ENCODE assay signal across 20 cellular contexts in genomic region chr12:11869901-11870300, GRCh38.
A peak's percentile ranks its signal among the peaks of the same experiment; 100 is the strongest.
DNase-seq lines count a peak whose midpoint lies in the region; ATAC-seq, FAIRE-seq and TF ChIP-seq lines count a peak whose summit lies in the region.
"Had no signal": no experiment of that assay in that cellular context is flagged by ENCODE, and none has a peak within 500 bp of the region (broad histone marks: within the 10 kb centered on the region; RNA-seq: fewer than 3 reads in every experiment).

No MANE protein-coding gene starts in this region.

- no peak overlapping the region for H3K9ac ChIP-seq in neuronal stem cell (ENCODE audit: low read depth, low read length, poor library complexity)
- H3K9ac ChIP-seq in mesenchymal stem cell (ENCODE audit: low read length), result no peak overlapping the region
- H3K9ac ChIP-seq in kidney (ENCODE audit: low read length in 2 of 2), result no peak overlapping the region

- H3K79me1 ChIP-seq in neuronal stem cell (ENCODE audit: low read depth, low read length) (no peaks in the 10 kb centered on the region), mesenchymal stem cell (replicated peaks; ENCODE audit: low read length, poor library complexity, severe bottlenecking) (peaks cover 35% of the 10 kb centered on the region)

- H3K4me3 Mint-ChIP-seq in activated naive CD4-positive, alpha-beta T cell treated with anti-CD3 and anti-CD28 coated beads, Interleukin-2, amount 10 ng/mL, durations not matched to agents 7 days and 5 days, result no peak overlapping the region
- no peak overlapping the region for H3K4me3 Mint-ChIP-seq in dendritic cell treated with granulocyte-macrophage colony-stimulating factor and Interleukin-4, amounts not matched to agents 40 ng/mL and 50 ng/mL, for 4 days
- H3K4me3 Mint-ChIP-seq: CD4-positive, alpha-beta T cell; H9 had no signal

- H3K4me3 ChIP-seq in neuronal stem cell (ENCODE audit: low read length in 2 of 2) (no peak overlapping the region), mesenchymal stem cell (ENCODE audit: insufficient read depth in 1 of 2, low read depth in 1 of 2, low read length in 2 of 2) (no peak overlapping the region), kidney (ENCODE audit: low read length in 2 of 2) (no peak overlapping the region)
- H3K4me3 ChIP-seq: A549 had no signal

- H4K8ac ChIP-seq in neuronal stem cell (ENCODE audit: low read depth, low read length) (no peak overlapping the region), mesenchymal stem cell (ENCODE audit: low read length) (no peak overlapping the region)

- no peak overlapping the region for H2AFZ ChIP-seq in neuronal stem cell (ENCODE audit: low read length)
- H2AFZ ChIP-seq in mesenchymal stem cell (ENCODE audit: low read depth, low read length), result no peak overlapping the region

- peaks cover 0 to 9% of the 10 kb centered on the region in 2 donors for H3K4me1 ChIP-seq in neuronal stem cell (ENCODE audit: control insufficient read depth in 2 of 2, insufficient read depth in 1 of 2, low read depth in 1 of 2, low read length in 2 of 2)
- no peaks in the 10 kb centered on the region for H3K4me1 ChIP-seq in mesenchymal stem cell (ENCODE audit: control insufficient read depth, insufficient read depth, low read depth, low read length)
- no peaks in the 10 kb centered on the region for H3K4me1 ChIP-seq in kidney (ENCODE audit: control insufficient read depth in 1 of 2, insufficient read depth in 1 of 2, low read depth in 1 of 2, low read length in 2 of 2)
- H3K4me1 ChIP-seq: A549 had no signal

- WGBS in neuronal stem cell (ENCODE audit: extremely low coverage in 2 of 2, insufficient read length in 2 of 2, insufficient replicate concordance in 1 of 2), 2 donors, result no CpG with 5 or more reads among the region's 9 CpGs
- 96% methylated on average over 9 of the region's 9 CpGs for WGBS in mesenchymal stem cell

- H3K4ac ChIP-seq in neuronal stem cell (ENCODE audit: low read length) (no peak overlapping the region), mesenchymal stem cell (ENCODE audit: low read depth in 1 of 2, low read length in 2 of 2) (no peak overlapping the region)

- peaks cover 68% of the 10 kb centered on the region for H3K36me3 Mint-ChIP-seq in activated naive CD4-positive, alpha-beta T cell treated with anti-CD3 and anti-CD28 coated beads, Interleukin-2, amount 10 ng/mL, durations not matched to agents 7 days and 5 days
- H3K36me3 Mint-ChIP-seq in dendritic cell treated with granulocyte-macrophage colony-stimulating factor and Interleukin-4, amounts not matched to agents 40 ng/mL and 50 ng/mL, for 4 days (ENCODE audit: low read depth), result peaks cover 88% of the 10 kb centered on the region

- TF ChIP-seq CTCF in kidney (IDR thresholded peaks at IDR 0.05; ENCODE audit: borderline replicate concordance, extremely low read depth, insufficient read depth), result no peak

- H3K27me3 Mint-ChIP-seq in activated naive CD4-positive, alpha-beta T cell treated with anti-CD3 and anti-CD28 coated beads, Interleukin-2, amount 10 ng/mL, durations not matched to agents 7 days and 5 days, result no peaks in the 10 kb centered on the region
- H3K27me3 Mint-ChIP-seq in dendritic cell treated with granulocyte-macrophage colony-stimulating factor and Interleukin-4, amounts not matched to agents 40 ng/mL and 50 ng/mL, for 4 days, result no peaks in the 10 kb centered on the region
- H3K27me3 Mint-ChIP-seq: CD4-positive, alpha-beta T cell had no signal

- H2BK15ac ChIP-seq in neuronal stem cell (ENCODE audit: low read length) (no peak overlapping the region), mesenchymal stem cell (ENCODE audit: low read depth, poor library complexity, severe bottlenecking) (no peak overlapping the region)

- H3K9me3 ChIP-seq in neuronal stem cell (replicated peaks in 1 of 2; ENCODE audit: control insufficient read depth in 2 of 2, insufficient read depth in 1 of 2, low read depth in 1 of 2, low read length in 2 of 2) (peaks cover 5 to 15% of the 10 kb centered on the region in 2 donors), mesenchymal stem cell (ENCODE audit: control insufficient read depth, low read length) (peaks cover 14% of the 10 kb centered on the region), kidney (ENCODE audit: control insufficient read depth in 1 of 2, low read length in 2 of 2) (peaks cover 5 to 7% of the 10 kb centered on the region in 2 donors)

- no peak for ATAC-seq in HG03460 (IDR thresholded peaks at IDR 0.05; ENCODE audit: unreplicated experiment)
- ATAC-seq: A549 had no signal

- H3K27ac ChIP-seq in neuronal stem cell (replicated peaks; ENCODE audit: low read length) (peak overlapping the region; percentile 75), mesenchymal stem cell (ENCODE audit: low read length, poor library complexity, severe bottlenecking) (no peak overlapping the region), kidney (ENCODE audit: low read depth in 2 of 2, low read length in 2 of 2) (no peak overlapping the region)
- H3K27ac ChIP-seq: 22Rv1, A549, C4-2B had no signal

- DNase-seq in activated naive CD4-positive, alpha-beta T cell treated with anti-CD3 and anti-CD28 coated beads, Interleukin-2, amount 10 ng/mL, durations not matched to agents 7 days and 5 days, result no peak
- DNase-seq in activated naive CD4-positive, alpha-beta T cell treated with Interleukin-2 at 50 U/mL for 16 hours, result no peak
- DNase-seq in neuronal stem cell (ENCODE audit: low spot score) (peak; percentile 44), cerebellar nuclear complex (lab: John Stamatoyannopoulos, UW) (no peak), mesenchymal stem cell (no peak), kidney (no peak)
- DNase-seq: AML-193; Caco-2; CD4-positive, alpha-beta T cell; DMS153; DMS79 treated with DMSO at 0.1 percent for 48 hours; EL; H9 had no signal

- peaks cover 5% of the 10 kb centered on the region for H3K4me1 Mint-ChIP-seq in activated naive CD4-positive, alpha-beta T cell treated with anti-CD3 and anti-CD28 coated beads, Interleukin-2, amount 10 ng/mL, durations not matched to agents 7 days and 5 days
- H3K4me1 Mint-ChIP-seq in dendritic cell treated with granulocyte-macrophage colony-stimulating factor and Interleukin-4, amounts not matched to agents 40 ng/mL and 50 ng/mL, for 4 days (ENCODE audit: low read depth), result peaks cover 43% of the 10 kb centered on the region
- H3K4me1 Mint-ChIP-seq: H9 had no signal

- intact Hi-C loops in dendritic cell treated with granulocyte-macrophage colony-stimulating factor and Interleukin-4, amounts not matched to agents 40 ng/mL and 50 ng/mL, for 4 days (cut with micrococcal nuclease), result no loop called here
- intact Hi-C loops in kidney (cut with DNase I), result no loop called here

- H3K9me3 Mint-ChIP-seq in activated naive CD4-positive, alpha-beta T cell treated with anti-CD3 and anti-CD28 coated beads, Interleukin-2, amount 10 ng/mL, durations not matched to agents 7 days and 5 days, result peaks cover 18% of the 10 kb centered on the region
- peaks cover 10% of the 10 kb centered on the region for H3K9me3 Mint-ChIP-seq in dendritic cell treated with granulocyte-macrophage colony-stimulating factor and Interleukin-4, amounts not matched to agents 40 ng/mL and 50 ng/mL, for 4 days

- H3K27me3 ChIP-seq in neuronal stem cell (ENCODE audit: control insufficient read depth in 3 of 3, insufficient read depth in 3 of 3, low read depth in 1 of 3, low read length in 3 of 3), result no peaks in the 10 kb centered on the region
- no peaks in the 10 kb centered on the region for H3K27me3 ChIP-seq in mesenchymal stem cell (ENCODE audit: control insufficient read depth in 1 of 2, insufficient read depth in 1 of 2, low read length in 2 of 2)

- H2BK12ac ChIP-seq in neuronal stem cell (ENCODE audit: low read length) (no peak overlapping the region), mesenchymal stem cell (ENCODE audit: low read length in 2 of 2) (no peak overlapping the region)

- H3K4me2 ChIP-seq in neuronal stem cell (ENCODE audit: insufficient read depth, low read length, poor library complexity, severe bottlenecking) (no peak overlapping the region), mesenchymal stem cell (ENCODE audit: low read length, poor library complexity, severe bottlenecking) (no peak overlapping the region)
- H3K4me2 ChIP-seq: A549 had no signal

- no peak for FAIRE-seq in kidney (lab: Jason Lieb, UNC)
- FAIRE-seq: A549, GM12891, H1 had no signal

- H3K18ac ChIP-seq in neuronal stem cell (ENCODE audit: low read length) (peak overlapping the region; percentile 81), mesenchymal stem cell (ENCODE audit: low read depth in 1 of 2, low read length in 2 of 2) (no peak overlapping the region)

- no peak overlapping the region for H3K23ac ChIP-seq in neuronal stem cell (ENCODE audit: low read depth, low read length, poor library complexity)
- no peak overlapping the region for H3K23ac ChIP-seq in mesenchymal stem cell (ENCODE audit: low read length in 2 of 2)

- CTCF ChIA-PET in activated naive CD4-positive, alpha-beta T cell treated with anti-CD3 and anti-CD28 coated beads, Interleukin-2, amount 10 ng/mL, durations not matched to agents 7 days and 5 days (lab: Charles Lee), result no interaction called here

- H4K91ac ChIP-seq in neuronal stem cell (ENCODE audit: low read depth, low read length, poor library complexity) (no peak overlapping the region), mesenchymal stem cell (ENCODE audit: low read length) (no peak overlapping the region)

- H2BK5ac ChIP-seq in neuronal stem cell (ENCODE audit: low read length) (no peak overlapping the region), mesenchymal stem cell (ENCODE audit: low read depth, low read length, poor library complexity, severe bottlenecking) (no peak overlapping the region)

- no peak overlapping the region for H2BK120ac ChIP-seq in neuronal stem cell (ENCODE audit: low read depth, low read length)
- H2BK120ac ChIP-seq in mesenchymal stem cell (ENCODE audit: low read depth, low read length), result no peak overlapping the region

- H3K36me3 ChIP-seq in neuronal stem cell (replicated peaks in 1 of 2; ENCODE audit: control insufficient read depth in 2 of 2, insufficient read depth in 2 of 2, low read length in 2 of 2) (peaks cover 3 to 37% of the 10 kb centered on the region in 2 donors), mesenchymal stem cell (ENCODE audit: control insufficient read depth in 1 of 2, insufficient read depth in 2 of 2, low read depth in 1 of 2, low read length in 2 of 2) (peaks cover 35 to 36% of the 10 kb centered on the region in 2 experiments), kidney (ENCODE audit: control insufficient read depth in 1 of 2, insufficient read depth in 2 of 2, low read length in 2 of 2) (peaks cover 12 to 23% of the 10 kb centered on the region in 2 donors)

- H3K27ac Mint-ChIP-seq in activated naive CD4-positive, alpha-beta T cell treated with anti-CD3 and anti-CD28 coated beads, Interleukin-2, amount 10 ng/mL, durations not matched to agents 7 days and 5 days, result peak overlapping the region; percentile 62
- H3K27ac Mint-ChIP-seq in dendritic cell treated with granulocyte-macrophage colony-stimulating factor and Interleukin-4, amounts not matched to agents 40 ng/mL and 50 ng/mL, for 4 days, result peak overlapping the region; percentile 54
- H3K27ac Mint-ChIP-seq: CD4-positive, alpha-beta T cell had no signal

- H2AK5ac ChIP-seq in neuronal stem cell (ENCODE audit: low read depth, low read length) (peak overlapping the region; percentile 16), mesenchymal stem cell (ENCODE audit: low read length, severe bottlenecking) (no peak overlapping the region)

- no peak overlapping the region for H3K14ac ChIP-seq in neuronal stem cell (ENCODE audit: low read length)
- no peak overlapping the region for H3K14ac ChIP-seq in mesenchymal stem cell (ENCODE audit: low read length in 2 of 2)
